ENCODE assay signal across 17 cellular contexts in genomic region chr18:52435301-52435700, GRCh38.
"Had no signal": no experiment of that assay in that cellular context is flagged by ENCODE, and none has a peak within 500 bp of the region (broad histone marks: within the 10 kb centered on the region; RNA-seq: fewer than 3 reads in every experiment).

No MANE protein-coding gene starts in this region.

- H3K27ac ChIP-seq: coronary artery, heart left ventricle, parathyroid adenoma, prostate gland, right lobe of liver, tibial artery, upper lobe of left lung, uterus had no signal

- H3K79me2 ChIP-seq: parathyroid adenoma had no signal

- ATAC-seq: heart left ventricle; mucosa of descending colon; naive thymus-derived CD8-positive, alpha-beta T cell; right lobe of liver; stimulated activated effector memory CD8-positive, alpha-beta T cell treated with anti-CD3 and anti-CD28 coated beads, Interleukin-12 subunit alpha, Interleukin-12 subunit beta, amount 100 ng/mL, for 72 hours had no signal

- H3K27me3 ChIP-seq: right lobe of liver, tibial artery, upper lobe of left lung, uterus had no signal

- H3K36me3 Mint-ChIP-seq: naive thymus-derived CD8-positive, alpha-beta T cell; stimulated activated effector memory CD8-positive, alpha-beta T cell treated with anti-CD3 and anti-CD28 coated beads, Interleukin-12 subunit alpha, Interleukin-12 subunit beta, amount 100 ng/mL, for 72 hours had no signal

- H3K4me3 Mint-ChIP-seq: naive thymus-derived CD8-positive, alpha-beta T cell; stimulated activated effector memory CD8-positive, alpha-beta T cell treated with anti-CD3 and anti-CD28 coated beads, Interleukin-12 subunit alpha, Interleukin-12 subunit beta, amount 100 ng/mL, for 72 hours; stimulated activated naive CD8-positive, alpha-beta T cell treated with anti-CD3 and anti-CD28 coated beads, Interleukin-15, Interleukin-2, amounts not matched to agents 100 ng/mL and 50 ng/mL, for 24 hours had no signal

- H3K27ac Mint-ChIP-seq: naive thymus-derived CD8-positive, alpha-beta T cell; stimulated activated effector memory CD8-positive, alpha-beta T cell treated with anti-CD3 and anti-CD28 coated beads, Interleukin-12 subunit alpha, Interleukin-12 subunit beta, amount 100 ng/mL, for 72 hours; stimulated activated naive CD8-positive, alpha-beta T cell treated with anti-CD3 and anti-CD28 coated beads, Interleukin-15, Interleukin-2, amounts not matched to agents 100 ng/mL and 50 ng/mL, for 24 hours had no signal

- H3K27me3 Mint-ChIP-seq: stimulated activated naive CD8-positive, alpha-beta T cell treated with anti-CD3 and anti-CD28 coated beads, Interleukin-15, Interleukin-2, amounts not matched to agents 100 ng/mL and 50 ng/mL, for 24 hours had no signal

- DNase-seq: effector CD8-positive, alpha-beta T cell; heart left ventricle; hippocampal formation; mammary epithelial cell; mucosa of descending colon; naive thymus-derived CD8-positive, alpha-beta T cell; right lobe of liver; stimulated activated CD4-positive, alpha-beta T cell treated with anti-CD3 and anti-CD28 coated beads, Interleukin-4, amount 100 ng/mL, for 1 hour; stimulated activated CD8-positive, alpha-beta memory T cell treated with anti-CD3 and anti-CD28 coated beads, Interleukin-4, amount 100 ng/mL, for 48 hours; tibial artery; upper lobe of left lung; uterus had no signal

- H3K4me3 ChIP-seq: coronary artery, heart left ventricle, mucosa of descending colon, prostate gland, right lobe of liver, tibial artery, upper lobe of left lung, uterus had no signal

- H3K4me1 Mint-ChIP-seq: naive thymus-derived CD8-positive, alpha-beta T cell; stimulated activated effector memory CD8-positive, alpha-beta T cell treated with anti-CD3 and anti-CD28 coated beads, Interleukin-12 subunit alpha, Interleukin-12 subunit beta, amount 100 ng/mL, for 72 hours had no signal

- H3K9me3 ChIP-seq: heart left ventricle, mucosa of descending colon, prostate gland, right lobe of liver, tibial artery, upper lobe of left lung, uterus had no signal

- H3K36me3 ChIP-seq: heart left ventricle, prostate gland, right lobe of liver, tibial artery, upper lobe of left lung, uterus had no signal

- H2AFZ ChIP-seq: parathyroid adenoma had no signal

- H3K9me3 Mint-ChIP-seq: stimulated activated naive CD8-positive, alpha-beta T cell treated with anti-CD3 and anti-CD28 coated beads, Interleukin-15, Interleukin-2, amounts not matched to agents 100 ng/mL and 50 ng/mL, for 24 hours had no signal

- H3K9ac ChIP-seq: parathyroid adenoma had no signal

- H3K4me1 ChIP-seq: heart left ventricle, parathyroid adenoma, prostate gland, right lobe of liver, tibial artery, upper lobe of left lung, uterus had no signal
